22 cellular contexts compared by ENCODE assay signal in the genomic region with DNA sequence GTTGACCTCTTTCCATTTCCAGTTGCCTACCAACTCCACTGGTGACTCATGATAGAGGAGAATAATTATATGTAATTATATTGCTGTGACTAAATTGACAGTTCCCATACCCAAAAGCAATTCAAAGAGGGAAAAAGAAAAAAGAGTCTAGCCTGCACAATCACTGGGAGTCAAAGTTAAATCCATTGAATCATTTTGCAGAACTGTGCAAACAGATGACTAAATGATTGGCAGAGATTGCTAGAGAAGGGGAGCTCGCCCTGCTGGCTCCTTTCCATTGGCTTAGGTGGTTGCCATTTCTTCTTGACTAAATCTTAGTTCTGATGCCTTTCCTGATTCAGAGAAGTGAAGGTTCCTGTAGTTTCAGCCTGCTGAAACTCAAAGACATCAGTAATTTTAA.
DNase-seq lines count a peak whose midpoint lies in the region; ATAC-seq and TF ChIP-seq lines count a peak whose summit lies in the region.
"Had no signal": no experiment of that assay in that cellular context is flagged by ENCODE, and none has a peak within 500 bp of the region (broad histone marks: within the 10 kb centered on the region; RNA-seq: fewer than 3 reads in every experiment).

No MANE protein-coding gene starts in this region.

- no peak overlapping the region for H3K27ac ChIP-seq in A673 (ENCODE audit: low read depth, low read length, poor library complexity, severe bottlenecking)
- H3K27ac ChIP-seq in foreskin keratinocyte: no peak overlapping the region
- no peak overlapping the region for H3K27ac ChIP-seq in hepatocyte
- H3K27ac ChIP-seq: A549, HL-60, pancreas, transverse colon had no signal

- no TSS peak for BruUV-seq in A673 (replicated peaks; lab: Mats Ljungman, UMichigan)

- H3K4me2 ChIP-seq in hepatocyte: no peak overlapping the region
- H3K4me2 ChIP-seq: A549 had no signal

- H3K27me3 ChIP-seq in A673 (replicated peaks; ENCODE audit: insufficient read depth, low read depth, low read length, poor library complexity) (no peaks in the 10 kb centered on the region), foreskin keratinocyte (no peaks in the 10 kb centered on the region), hepatocyte (no peaks in the 10 kb centered on the region)
- H3K27me3 ChIP-seq: pancreas, transverse colon had no signal

- POLR2A ChIA-PET in A673 (lab: Charles Lee; ENCODE audit: low non-redundant PET): no interaction called here

- DNase-seq in A673 (ENCODE audit: low spot score): peak; percentile 22
- DNase-seq in HT1080 (ENCODE audit: low read depth): peak; percentile 59
- DNase-seq in amniotic epithelial cell (ENCODE audit: low read depth): peak; percentile 27
- peak; percentile 8 to 35 for DNase-seq in foreskin keratinocyte
- no peak for DNase-seq in NCI-H1694 (lab: John Stamatoyannopoulos, UW)
- DNase-seq in Ammon's horn (ENCODE audit: low spot score): no peak
- no peak for DNase-seq in hepatocyte (ENCODE audit: low spot score)
- DNase-seq: activated CD4-positive, alpha-beta T cell treated with anti-CD3 and anti-CD28 coated beads, Interleukin-2, amount 50 U/mL, for 1 hour; activated naive CD4-positive, alpha-beta T cell treated with anti-CD3 and anti-CD28 coated beads, Interleukin-2, amount 50 U/mL, for 16 hours; activated T-cell treated with anti-CD3 and anti-CD28 coated beads for 4 hours; GF-D8; Karpas-422; left ventricle myocardium superior; naive B cell; NCI-H146; NCI-H345; pancreas; small intestine; transverse colon had no signal

- no peaks in the 10 kb centered on the region for H4K20me1 ChIP-seq in hepatocyte (ENCODE audit: insufficient read depth, poor library complexity, severe bottlenecking)

- no peak overlapping the region for H3K4me3 ChIP-seq in A673 (ENCODE audit: low read depth, low read length, poor library complexity, severe bottlenecking)
- H3K4me3 ChIP-seq in hepatocyte: no peak overlapping the region
- H3K4me3 ChIP-seq: A549, pancreas, transverse colon had no signal

- no peaks in the 10 kb centered on the region for H3K9me2 ChIP-seq in hepatocyte (replicated peaks; ENCODE audit: insufficient read depth)

- TF ChIP-seq CTCF in A673 (conservative IDR thresholded peaks at IDR 0.05; ENCODE audit: low read depth, low read length) (no peak), foreskin keratinocyte (conservative IDR thresholded peaks at IDR 0.05) (no peak), hepatocyte (IDR thresholded peaks at IDR 0.05; ENCODE audit: poor library complexity) (no peak)

- H3K36me3 ChIP-seq in A673 (ENCODE audit: insufficient read depth, low read length, poor library complexity, severe bottlenecking) (no peaks in the 10 kb centered on the region), hepatocyte (replicated peaks; ENCODE audit: insufficient read depth, low read depth) (no peaks in the 10 kb centered on the region)
- H3K36me3 ChIP-seq: pancreas, transverse colon had no signal

- no peak overlapping the region for H2AFZ ChIP-seq in hepatocyte

- intact Hi-C loops in A673 (cut with micrococcal nuclease; ENCODE audit: unreplicated experiment): no loop called here

- no peaks in the 10 kb centered on the region for H3K79me2 ChIP-seq in hepatocyte

- CTCF ChIA-PET in A673 (lab: Charles Lee): no interaction called here

- 76% methylated on average over 1 of the region's 1 CpG for WGBS in hepatocyte (ENCODE audit: low lambda C conversion rate, missing lambda C conversion rate)

- H3K4me1 ChIP-seq in A673 (ENCODE audit: insufficient read depth, low read length, poor library complexity, severe bottlenecking) (no peaks in the 10 kb centered on the region), foreskin keratinocyte (no peaks in the 10 kb centered on the region), hepatocyte (ENCODE audit: insufficient read depth) (no peaks in the 10 kb centered on the region)
- H3K4me1 ChIP-seq: A549, pancreas, transverse colon had no signal

- no peak for ATAC-seq in foreskin keratinocyte
- ATAC-seq in GM21576 (IDR thresholded peaks at IDR 0.05; ENCODE audit: unreplicated experiment): no peak
- ATAC-seq: A549, left ventricle myocardium superior, pancreas had no signal

- no peaks in the 10 kb centered on the region for H3K9me3 ChIP-seq in A673 (ENCODE audit: low read depth, low read length, poor library complexity, severe bottlenecking)
- H3K9me3 ChIP-seq in hepatocyte (ENCODE audit: low read depth): no peaks in the 10 kb centered on the region
- H3K9me3 ChIP-seq: A549, pancreas, transverse colon had no signal

Comparison
In these comparisons a context has a peak if more than half of its experiments do, and no peak if none do; other contexts are left out.
1. DNase-seq: peak in A673 (single experiment), HT1080 (single experiment), amniotic epithelial cell (single experiment) and foreskin keratinocyte (2 of 2); none in NCI-H1694 (single experiment), Ammon's horn (single experiment) and hepatocyte (single experiment).